Comparison of ENCODE assay signal across 9 cellular contexts in the genomic region with DNA sequence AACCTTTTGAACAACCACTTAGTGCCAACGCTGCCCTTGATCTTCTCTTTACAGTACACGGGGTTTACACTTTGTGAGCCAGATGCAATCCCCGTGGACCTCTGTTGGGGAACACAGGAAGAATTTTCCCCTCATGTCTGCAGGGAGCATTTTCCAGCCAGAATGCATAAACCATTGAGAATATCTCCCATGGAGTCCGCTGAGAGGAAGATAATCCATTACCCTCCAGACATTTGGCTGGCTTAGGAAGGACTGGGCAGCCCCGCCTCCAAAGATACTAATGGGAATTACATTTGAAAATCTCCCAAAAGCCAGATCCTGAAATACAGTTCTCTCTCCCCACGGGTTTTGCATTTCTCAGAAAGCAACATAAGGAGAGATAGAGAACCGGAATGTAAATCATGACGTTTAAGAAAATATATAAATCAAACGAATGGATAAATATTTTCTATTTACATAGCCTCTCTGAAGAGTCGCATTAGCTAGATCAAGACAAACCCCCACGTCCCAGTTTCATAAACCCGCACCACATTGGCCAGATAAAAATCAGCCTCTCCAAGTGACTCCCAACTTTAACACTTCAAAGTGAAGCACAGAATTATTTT. TPM values are rescaled to one million over a fixed set of nuclear protein-coding genes. Genes with fewer than 3 reads are reported as not detected.
DNase-seq lines count a peak whose midpoint lies in the region; ATAC-seq and TF ChIP-seq lines count a peak whose summit lies in the region.
"Had no signal": no experiment of that assay in that cellular context is flagged by ENCODE, and none has a peak within 500 bp of the region (broad histone marks: within the 10 kb centered on the region; RNA-seq: fewer than 3 reads in every experiment).

No MANE protein-coding gene starts in this region.

- H3K9ac ChIP-seq in skeletal muscle satellite cell (ENCODE audit: low read depth, low read length): peak overlapping the region; percentile 52

- TF ChIP-seq CTCF in HFF-Myc (IDR thresholded peaks at IDR 0.05; ENCODE audit: low read depth, low read length, missing control alignments) (no peak), WERI-Rb-1 (IDR thresholded peaks at IDR 0.05; ENCODE audit: low read depth, low read length) (no peak)

- H3K4me3 ChIP-seq in HFF-Myc (replicated peaks; ENCODE audit: low read depth, low read length) (peak overlapping the region; percentile 22), WERI-Rb-1 (ENCODE audit: low read depth, low read length) (no peak overlapping the region), skeletal muscle satellite cell (ENCODE audit: low read length) (peak overlapping the region; percentile 71)

- no peaks in the 10 kb centered on the region for H3K9me3 ChIP-seq in WERI-Rb-1 (ENCODE audit: severe bottlenecking)
- H3K9me3 ChIP-seq in skeletal muscle satellite cell (replicated peaks; ENCODE audit: low read length): no peaks in the 10 kb centered on the region

- DNase-seq in HFF-Myc (ENCODE audit: extremely low read depth, low read depth) (no peak), WERI-Rb-1 (peak; percentile 48), left ventricle myocardium superior (no peak), SK-N-DZ (ENCODE audit: low spot score) (no peak), NCI-H1436 treated with DMSO at 0.1 percent for 48 hours (lab: John Stamatoyannopoulos, UW) (no peak)
- DNase-seq: stimulated activated naive CD8-positive, alpha-beta T cell treated with anti-CD3 and anti-CD28 coated beads, Interleukin-15, amount 100 ng/mL, for 72 hours had no signal

- H3K36me3 ChIP-seq in WERI-Rb-1 (no peaks in the 10 kb centered on the region), skeletal muscle satellite cell (ENCODE audit: insufficient read depth, low read length) (no peaks in the 10 kb centered on the region)

- H3K27me3 ChIP-seq in WERI-Rb-1 (ENCODE audit: insufficient read depth, low read depth, severe bottlenecking): no peaks in the 10 kb centered on the region
- H3K27me3 ChIP-seq in skeletal muscle satellite cell (ENCODE audit: control insufficient read depth, insufficient read depth, low read length): no peaks in the 10 kb centered on the region

- peak overlapping the region; percentile 82 for H3K4me2 ChIP-seq in skeletal muscle satellite cell (ENCODE audit: low read length)

- peaks cover 25% of the 10 kb centered on the region for H3K4me1 ChIP-seq in skeletal muscle satellite cell (ENCODE audit: control insufficient read depth, insufficient read depth, low read length)

- ATAC-seq in left ventricle myocardium superior (peak; percentile 24), HG03175 (IDR thresholded peaks at IDR 0.05; ENCODE audit: unreplicated experiment) (no peak), HG03460 (IDR thresholded peaks at IDR 0.05; ENCODE audit: unreplicated experiment) (no peak)
- ATAC-seq: stimulated activated naive CD8-positive, alpha-beta T cell treated with anti-CD3 and anti-CD28 coated beads, Interleukin-15, amount 100 ng/mL, for 72 hours had no signal

- 0 out of 2 replicates have a peak overlapping the region, but pooled peaks have one; percentile 17 for H3K27ac ChIP-seq in WERI-Rb-1

- intact Hi-C loops in left ventricle myocardium superior (cut with micrococcal nuclease): no loop called here

RNA-seq across cellular contexts. Expression of gene TRIL, which starts 53.5 kb away (rescaled TPM):
- total RNA-seq in left ventricle myocardium superior: 2.4 TPM
- total RNA-seq in skeletal muscle satellite cell (2012; rRNA removed): under 0.01 TPM in 2 replicates
- polyA plus RNA-seq in SK-N-DZ (2014; cell fraction: cytosol; rRNA removed): 16.8 and 19.0 TPM in 2 replicates
- polyA plus RNA-seq in SK-N-DZ (2014; cell fraction: nucleus; rRNA removed): 7.2 and 7.3 TPM in 2 replicates
